ENCODE assay signal across 4 cellular contexts in the genomic region with DNA sequence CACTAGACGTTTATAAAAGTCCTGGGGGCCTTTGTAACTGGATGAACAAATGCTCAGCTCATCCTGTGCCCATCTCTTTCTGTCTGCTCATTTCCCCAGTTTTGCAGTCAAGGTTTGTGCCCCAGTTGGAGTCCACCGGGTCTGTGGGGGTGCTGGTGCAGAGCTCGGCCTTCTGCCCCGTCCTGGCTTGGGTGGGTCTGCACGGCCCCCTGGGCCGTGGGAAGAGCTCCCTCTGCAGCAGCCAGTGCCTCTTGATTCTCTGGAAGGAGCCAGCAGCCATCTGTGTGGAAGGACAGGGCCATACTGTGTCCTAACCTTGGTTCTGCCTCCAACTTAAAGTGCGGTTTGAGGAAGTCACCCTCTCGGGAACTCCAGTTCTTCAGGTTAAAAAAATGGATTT.
"Had no signal": no experiment of that assay in that cellular context is flagged by ENCODE, and none has a peak within 500 bp of the region (broad histone marks: within the 10 kb centered on the region; RNA-seq: fewer than 3 reads in every experiment).

No MANE protein-coding gene starts in this region.

- ATAC-seq: HepG2, K562 had no signal

- H3K4me3 ChIP-seq: K562 had no signal

- H3K27ac ChIP-seq: HL-60 had no signal

- DNase-seq: IMR-90 had no signal
